10 cellular contexts compared by ENCODE assay signal in the genomic region with DNA sequence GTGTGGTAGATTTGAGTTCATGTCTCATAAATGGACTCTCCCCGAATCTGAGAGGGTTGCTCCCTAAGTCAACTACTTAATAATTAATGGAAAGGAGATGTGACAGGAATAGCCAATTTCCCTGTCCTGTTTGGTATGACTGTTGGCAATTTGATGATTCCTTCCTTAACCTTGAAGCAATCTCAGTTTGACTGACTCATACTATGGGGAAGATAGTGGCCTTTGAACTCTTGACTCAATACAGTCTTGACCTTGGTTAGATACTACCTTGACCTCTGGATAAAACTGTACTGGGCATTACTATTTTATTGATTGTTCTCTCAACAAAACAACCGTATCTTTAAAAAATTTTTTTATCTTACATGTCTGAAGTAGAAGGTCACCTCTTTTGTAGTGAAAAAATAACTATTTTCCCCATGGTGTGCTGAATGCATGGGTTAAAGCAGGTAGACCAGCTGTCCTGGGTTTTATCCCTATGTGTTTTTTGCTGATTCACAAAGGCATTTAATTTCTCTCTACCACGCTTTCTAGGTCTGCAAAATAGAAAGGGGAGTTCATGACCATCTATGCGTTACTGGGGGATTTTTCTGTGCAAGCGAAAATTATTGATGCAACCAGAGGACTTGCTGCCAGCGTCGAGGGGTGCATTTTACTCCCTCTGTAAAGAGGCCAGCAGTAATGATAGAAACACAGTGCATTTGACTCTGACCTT.
DNase-seq lines count a peak whose midpoint lies in the region; ATAC-seq, FAIRE-seq and TF ChIP-seq lines count a peak whose summit lies in the region.
"Had no signal": no experiment of that assay in that cellular context is flagged by ENCODE, and none has a peak within 500 bp of the region (broad histone marks: within the 10 kb centered on the region; RNA-seq: fewer than 3 reads in every experiment).

No MANE protein-coding gene starts in this region.

- peak overlapping the region; percentile 57 for H3K4me3 Mint-ChIP-seq in activated naive CD4-positive, alpha-beta T cell treated with anti-CD3 and anti-CD28 coated beads, Interleukin-2, amount 50 U/mL, for 24 hours
- H3K4me3 Mint-ChIP-seq: immature natural killer cell had no signal

- H3K4me1 Mint-ChIP-seq in activated naive CD4-positive, alpha-beta T cell treated with anti-CD3 and anti-CD28 coated beads, Interleukin-2, amount 50 U/mL, for 24 hours = peaks cover 75% of the 10 kb centered on the region

- H3K4me3 ChIP-seq in Peyer's patch = no peak overlapping the region
- H3K4me3 ChIP-seq in kidney (ENCODE audit: low read length in 2 of 2) = no peak overlapping the region
- no peak overlapping the region for H3K4me3 ChIP-seq in upper lobe of right lung
- no peak overlapping the region for H3K4me3 ChIP-seq in tibial nerve
- H3K4me3 ChIP-seq: coronary artery had no signal

- TF ChIP-seq POLR2A in Peyer's patch (IDR thresholded peaks at IDR 0.05) = no peak
- no peak for TF ChIP-seq POLR2A in tibial nerve (IDR thresholded peaks at IDR 0.05)

- 86 to 92% methylated on average over 7 of the region's 7 CpGs for WGBS in tibial nerve, 2 donors

- no peak overlapping the region for H3K9ac ChIP-seq in kidney (ENCODE audit: low read length in 2 of 2)

- intact Hi-C loops in kidney (cut with DNase I) (no loop called here), upper lobe of right lung (cut with DNase I) (no loop called here)

- H3K36me3 Mint-ChIP-seq in activated naive CD4-positive, alpha-beta T cell treated with anti-CD3 and anti-CD28 coated beads, Interleukin-2, amount 50 U/mL, for 24 hours = peaks cover 5% of the 10 kb centered on the region

- no peak for ATAC-seq in upper lobe of right lung

- H3K27me3 Mint-ChIP-seq in activated naive CD4-positive, alpha-beta T cell treated with anti-CD3 and anti-CD28 coated beads, Interleukin-2, amount 50 U/mL, for 24 hours = no peaks in the 10 kb centered on the region

- H3K4me1 ChIP-seq in Peyer's patch (peaks cover 8 to 60% (median 51%) of the 10 kb centered on the region in 4 donors), kidney (ENCODE audit: control insufficient read depth in 1 of 2, insufficient read depth in 1 of 2, low read depth in 1 of 2, low read length in 2 of 2) (peaks cover 18 to 22% of the 10 kb centered on the region in 2 donors), upper lobe of right lung (peaks cover 43% of the 10 kb centered on the region), tibial nerve (peaks cover 0 to 50% (median 21%) of the 10 kb centered on the region in 4 donors)

- H3K9me3 ChIP-seq in Peyer's patch (no peaks in the 10 kb centered on the region), kidney (ENCODE audit: control insufficient read depth in 1 of 2, low read length in 2 of 2) (no peaks in the 10 kb centered on the region), upper lobe of right lung (no peaks in the 10 kb centered on the region), tibial nerve (no peaks in the 10 kb centered on the region)

- TF ChIP-seq CTCF in Peyer's patch (IDR thresholded peaks at IDR 0.05) (no peak), kidney (IDR thresholded peaks at IDR 0.05; ENCODE audit: borderline replicate concordance, extremely low read depth, insufficient read depth) (no peak), upper lobe of right lung (IDR thresholded peaks at IDR 0.05) (no peak), tibial nerve (IDR thresholded peaks at IDR 0.05) (no peak)

- peak overlapping the region; percentile 64 to 82 (median 77) for H3K27ac ChIP-seq in Peyer's patch
- H3K27ac ChIP-seq in kidney (ENCODE audit: low read depth in 2 of 2, low read length in 2 of 2) = peak overlapping the region; percentile 12 to 45
- peak overlapping the region; percentile 70 for H3K27ac ChIP-seq in upper lobe of right lung
- no peak overlapping the region for H3K27ac ChIP-seq in tibial nerve

- H3K27me3 ChIP-seq in Peyer's patch (no peaks in the 10 kb centered on the region), upper lobe of right lung (no peaks in the 10 kb centered on the region), tibial nerve (no peaks in the 10 kb centered on the region)

- H3K9me3 Mint-ChIP-seq in activated naive CD4-positive, alpha-beta T cell treated with anti-CD3 and anti-CD28 coated beads, Interleukin-2, amount 50 U/mL, for 24 hours = no peaks in the 10 kb centered on the region
- H3K9me3 Mint-ChIP-seq: immature natural killer cell had no signal

- TF ChIP-seq EP300 in tibial nerve (IDR thresholded peaks at IDR 0.05) = no peak

- no peak for DNase-seq in activated naive CD4-positive, alpha-beta T cell treated with Interleukin-2 at 50 U/mL for 16 hours
- no peak for DNase-seq in Peyer's patch
- no peak for DNase-seq in kidney
- DNase-seq in upper lobe of right lung = no peak
- no peak for DNase-seq in tibial nerve (ENCODE audit: low spot score in 2 of 2)
- DNase-seq in HK-2 (ENCODE audit: unreplicated experiment) = no peak
- no peak for DNase-seq in RKO (ENCODE audit: low spot score)
- DNase-seq: immature natural killer cell had no signal

- peak overlapping the region; percentile 70 for H3K27ac Mint-ChIP-seq in activated naive CD4-positive, alpha-beta T cell treated with anti-CD3 and anti-CD28 coated beads, Interleukin-2, amount 50 U/mL, for 24 hours

- H3K36me3 ChIP-seq in Peyer's patch = no peaks in the 10 kb centered on the region
- no peaks in the 10 kb centered on the region for H3K36me3 ChIP-seq in kidney (ENCODE audit: control insufficient read depth in 1 of 2, insufficient read depth in 2 of 2, low read length in 2 of 2)
- no peaks in the 10 kb centered on the region for H3K36me3 ChIP-seq in upper lobe of right lung
- peaks cover 0 to 5% (median 0%) of the 10 kb centered on the region in 3 donors for H3K36me3 ChIP-seq in tibial nerve

- no peak for FAIRE-seq in kidney (lab: Jason Lieb, UNC)

Comparison
In these comparisons a context has a peak if more than half of its experiments do, and no peak if none do; other contexts are left out.
1. H3K27ac ChIP-seq: peak in Peyer's patch (4 of 4), kidney (2 of 2) and upper lobe of right lung (single experiment); none in tibial nerve (0 of 4).